Comparison of ENCODE assay signal across 16 cellular contexts in the genomic region with DNA sequence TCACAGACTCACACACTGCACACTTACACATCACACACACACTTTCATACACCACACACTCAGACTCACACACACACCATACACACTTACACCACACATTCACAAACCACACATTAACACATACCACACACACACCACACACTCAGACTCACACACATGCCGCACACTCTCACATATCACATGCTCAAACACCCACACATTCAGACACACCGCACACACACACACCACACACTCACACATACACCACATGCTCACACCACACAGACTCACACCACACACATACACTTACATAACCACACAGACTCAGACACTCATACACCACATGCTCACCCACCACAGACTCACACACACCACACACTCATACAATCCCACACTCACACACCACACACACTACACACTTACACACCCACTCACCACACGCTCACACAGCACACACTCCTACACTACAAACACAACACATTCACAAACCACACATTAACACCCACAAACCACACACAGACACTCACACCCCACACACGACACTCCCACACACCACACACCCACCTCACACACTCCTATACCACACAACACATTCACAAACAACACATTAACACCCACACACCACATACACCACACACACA.
"Had no signal": no experiment of that assay in that cellular context is flagged by ENCODE, and none has a peak within 500 bp of the region (broad histone marks: within the 10 kb centered on the region; RNA-seq: fewer than 3 reads in every experiment).

No MANE protein-coding gene starts in this region.

- H3K4me1 ChIP-seq: prostate gland had no signal

- ATAC-seq: left lobe of liver, right cardiac atrium had no signal

- H3K27ac ChIP-seq: brain microvascular endothelial cell, heart left ventricle, prostate gland had no signal

- H3K36me3 ChIP-seq: brain microvascular endothelial cell, heart left ventricle, prostate gland had no signal

- FAIRE-seq: endothelial cell of umbilical vein, islet of Langerhans, small intestine had no signal

- DNase-seq: activated CD4-positive, alpha-beta T cell treated with anti-CD3 and anti-CD28 coated beads, Interleukin-2, amount 10 ng/mL, durations not matched to agents 7 days and 5 days; activated CD8-positive, alpha-beta memory T cell treated with anti-CD3 and anti-CD28 coated beads, Interleukin-2, amount 50 U/mL, for 48 hours; activated naive CD8-positive, alpha-beta T cell treated with anti-CD3 and anti-CD28 coated beads, Interleukin-2, amount 10 ng/mL, durations not matched to agents 7 days and 5 days; anterior cingulate cortex; brain microvascular endothelial cell; cerebellar nuclear complex; effector CD8-positive, alpha-beta T cell; foreskin melanocyte; heart left ventricle; occipital lobe; right cardiac atrium; small intestine had no signal

- H3K4me3 ChIP-seq: heart left ventricle, prostate gland had no signal

- H3K27me3 ChIP-seq: brain microvascular endothelial cell had no signal

- H3K9me3 ChIP-seq: heart left ventricle, prostate gland had no signal
